23 cellular contexts compared by ENCODE assay signal in the genomic region with DNA sequence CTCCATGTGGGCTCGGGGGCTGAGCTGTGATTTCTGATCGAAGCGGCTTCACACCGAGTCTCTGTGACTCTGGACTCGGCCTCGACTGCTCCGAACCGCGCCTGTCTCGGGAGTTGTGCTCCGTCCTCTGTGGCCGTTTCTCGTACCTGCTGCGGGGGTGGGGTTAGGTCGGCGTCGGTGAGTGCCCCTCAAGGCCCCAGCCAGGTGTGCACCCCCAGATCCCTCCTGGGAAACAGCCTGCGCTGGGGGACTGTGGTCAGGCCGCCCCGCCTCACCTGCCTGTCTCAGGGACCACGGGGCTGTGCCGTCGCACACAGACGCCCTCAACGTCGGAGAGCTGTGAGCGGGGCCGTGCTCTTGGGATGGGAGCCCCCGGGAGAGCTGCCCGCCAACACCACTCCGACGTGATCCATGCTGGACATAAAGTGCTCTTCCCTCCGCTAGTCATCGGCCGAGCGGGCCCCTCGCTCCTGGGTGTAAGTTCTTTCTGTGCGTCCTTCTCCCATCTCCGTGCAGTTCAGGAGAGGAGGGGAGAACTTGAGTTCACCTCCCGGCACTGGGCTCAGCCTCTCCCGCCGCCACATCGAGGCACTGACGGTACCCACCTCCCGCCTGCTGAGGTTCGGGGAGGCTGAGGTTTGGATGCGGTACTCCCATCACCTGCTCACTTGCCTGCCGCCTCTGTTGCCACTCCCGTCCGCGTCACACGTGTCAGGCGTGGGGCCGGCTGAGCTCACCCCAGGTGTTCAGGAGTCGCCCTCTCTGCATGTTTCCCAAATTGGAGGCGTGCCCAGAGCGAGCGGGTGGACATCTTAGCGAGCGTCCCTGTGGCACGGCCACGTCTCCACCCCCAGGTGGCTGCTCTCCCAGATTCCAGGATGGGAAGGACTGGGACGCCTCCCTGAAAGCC.
"Had no signal": no experiment of that assay in that cellular context is flagged by ENCODE, and none has a peak within 500 bp of the region (broad histone marks: within the 10 kb centered on the region; RNA-seq: fewer than 3 reads in every experiment).

No MANE protein-coding gene starts in this region.

- H3K9me3 Mint-ChIP-seq: activated T-helper 17 cell treated with anti-CD3 and anti-CD28 coated beads, Interleukin-2, amount 50 U/mL, for 72 hours had no signal

- DNase-seq: activated CD4-positive, alpha-beta memory T cell treated with anti-CD3 and anti-CD28 coated beads for 36 hours; activated CD4-positive, alpha-beta T cell treated with anti-CD3 and anti-CD28 coated beads, Interleukin-2, amount 10 ng/mL, durations not matched to agents 7 days and 5 days; activated CD4-positive, CD25-positive, alpha-beta regulatory T cell; activated CD8-positive, alpha-beta memory T cell treated with anti-CD3 and anti-CD28 coated beads for 24 hours; activated gamma-delta T cell; activated naive CD4-positive, alpha-beta T cell treated with anti-CD3 and anti-CD28 coated beads for 36 hours; activated T-cell treated with anti-CD3 and anti-CD28 coated beads, Interleukin-2, amount 50 U/mL, for 48 hours; central memory CD4-positive, alpha-beta T cell; Karpas-422; NCI-H1048; NCI-H146; NCI-H187 treated with DMSO at 0.1 percent for 48 hours; NCI-H2171 treated with DMSO at 0.1 percent for 48 hours; NCI-H226; NCI-H526; NCI-H82; T-cell had no signal

- H3K27me3 ChIP-seq: breast epithelium had no signal

- H3K4me3 Mint-ChIP-seq: activated CD4-positive, alpha-beta memory T cell treated with anti-CD3 and anti-CD28 coated beads for 36 hours; activated CD4-positive, alpha-beta T cell treated with anti-CD3 and anti-CD28 coated beads, Interleukin-2, amount 10 ng/mL, durations not matched to agents 7 days and 5 days; activated naive CD4-positive, alpha-beta T cell treated with anti-CD3 and anti-CD28 coated beads for 36 hours; activated naive CD8-positive, alpha-beta T cell; activated T-helper 17 cell treated with anti-CD3 and anti-CD28 coated beads, Interleukin-2, amount 50 U/mL, for 72 hours; T-cell had no signal

- H3K36me3 ChIP-seq: breast epithelium had no signal

- H3K27me3 Mint-ChIP-seq: activated CD4-positive, alpha-beta memory T cell treated with anti-CD3 and anti-CD28 coated beads for 36 hours; activated CD4-positive, alpha-beta T cell treated with anti-CD3 and anti-CD28 coated beads, Interleukin-2, amount 10 ng/mL, durations not matched to agents 7 days and 5 days; activated naive CD8-positive, alpha-beta T cell; activated T-helper 17 cell treated with anti-CD3 and anti-CD28 coated beads, Interleukin-2, amount 50 U/mL, for 72 hours; T-cell had no signal

- ATAC-seq: activated T-helper 17 cell treated with anti-CD3 and anti-CD28 coated beads, Interleukin-2, amount 50 U/mL, for 72 hours; K562; T-cell had no signal

- H3K27ac Mint-ChIP-seq: activated CD4-positive, alpha-beta memory T cell treated with anti-CD3 and anti-CD28 coated beads for 36 hours; activated CD4-positive, alpha-beta T cell treated with anti-CD3 and anti-CD28 coated beads, Interleukin-2, amount 10 ng/mL, durations not matched to agents 7 days and 5 days; activated naive CD4-positive, alpha-beta T cell treated with anti-CD3 and anti-CD28 coated beads for 36 hours; activated naive CD8-positive, alpha-beta T cell; activated T-helper 17 cell treated with anti-CD3 and anti-CD28 coated beads, Interleukin-2, amount 50 U/mL, for 72 hours; T-cell had no signal

- H3K4me1 Mint-ChIP-seq: activated CD4-positive, alpha-beta T cell treated with anti-CD3 and anti-CD28 coated beads, Interleukin-2, amount 10 ng/mL, durations not matched to agents 7 days and 5 days; activated T-helper 17 cell treated with anti-CD3 and anti-CD28 coated beads, Interleukin-2, amount 50 U/mL, for 72 hours; T-cell had no signal

- H3K4me3 ChIP-seq: breast epithelium, K562, SK-N-MC had no signal

- H3K27ac ChIP-seq: breast epithelium, SK-N-MC, VCaP had no signal
